13 cellular contexts compared by ENCODE assay signal in the genomic region with DNA sequence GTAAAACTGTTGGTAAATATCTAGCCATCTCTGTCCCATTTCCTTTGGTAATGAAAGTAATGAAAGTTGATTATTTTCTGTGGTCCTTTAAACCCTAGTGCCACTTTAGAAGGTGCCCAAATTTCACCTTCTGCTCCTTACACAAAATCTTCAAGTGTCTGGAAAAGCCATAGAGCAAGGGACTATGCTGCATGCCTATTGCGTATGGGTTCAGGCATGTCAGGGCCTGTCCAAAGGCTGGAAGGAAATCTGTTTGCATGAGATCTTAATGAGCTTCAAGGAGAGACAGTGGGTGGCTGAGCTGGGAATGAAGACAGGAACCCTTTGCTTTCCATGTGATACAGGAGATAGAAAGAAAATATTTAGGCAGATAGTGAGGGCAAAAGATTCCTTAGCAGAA.
DNase-seq lines count a peak whose midpoint lies in the region; ATAC-seq and TF ChIP-seq lines count a peak whose summit lies in the region.
"Had no signal": no experiment of that assay in that cellular context is flagged by ENCODE, and none has a peak within 500 bp of the region (broad histone marks: within the 10 kb centered on the region; RNA-seq: fewer than 3 reads in every experiment).

No MANE protein-coding gene starts in this region.

- no peaks in the 10 kb centered on the region for H3K36me3 ChIP-seq in CD4-positive, alpha-beta memory T cell (ENCODE audit: insufficient read depth, low read length)
- H3K36me3 ChIP-seq in hepatocyte (replicated peaks; ENCODE audit: insufficient read depth, low read depth) (no peaks in the 10 kb centered on the region), gastrocnemius medialis (no peaks in the 10 kb centered on the region), H7 (replicated peaks; ENCODE audit: control insufficient read depth, insufficient read depth, low read length) (no peaks in the 10 kb centered on the region), neural progenitor cell (no peaks in the 10 kb centered on the region)
- H3K36me3 ChIP-seq: brain microvascular endothelial cell, esophagus squamous epithelium had no signal

- peak overlapping the region in 3 of 8 donors; percentile 34 to 52 (median 40) for H3K4me3 Mint-ChIP-seq in CD4-positive, alpha-beta memory T cell
- H3K4me3 Mint-ChIP-seq in activated naive CD8-positive, alpha-beta T cell treated with anti-CD3 and anti-CD28 coated beads, Interleukin-2, amount 50 U/mL, for 24 hours: no peak overlapping the region
- no peak overlapping the region for H3K4me3 Mint-ChIP-seq in neural progenitor cell
- H3K4me3 Mint-ChIP-seq: immature natural killer cell had no signal

- H3K9me3 ChIP-seq in CD4-positive, alpha-beta memory T cell (ENCODE audit: control insufficient read depth in 1 of 2, low read length in 2 of 2): no peaks in the 10 kb centered on the region
- H3K9me3 ChIP-seq in hepatocyte (ENCODE audit: low read depth) (no peaks in the 10 kb centered on the region), gastrocnemius medialis (no peaks in the 10 kb centered on the region), neural progenitor cell (ENCODE audit: low read depth) (no peaks in the 10 kb centered on the region)
- H3K9me3 ChIP-seq: esophagus squamous epithelium had no signal

- peaks cover 89% of the 10 kb centered on the region for H3K4me1 ChIP-seq in CD4-positive, alpha-beta memory T cell (ENCODE audit: insufficient read depth, low read length)
- H3K4me1 ChIP-seq in hepatocyte (ENCODE audit: insufficient read depth): peaks cover 8% of the 10 kb centered on the region
- H3K4me1 ChIP-seq in gastrocnemius medialis: no peaks in the 10 kb centered on the region
- peaks cover 6% of the 10 kb centered on the region for H3K4me1 ChIP-seq in neural progenitor cell

- in situ Hi-C loops in gastrocnemius medialis (cut with MboI; ENCODE audit: low sequenced_read_pairs in 4 of 4): no loop called here

- intact Hi-C loops in CD4-positive, alpha-beta memory T cell (cut with micrococcal nuclease): no loop called here
- intact Hi-C loops in gastrocnemius medialis (cut with DNase I; ENCODE audit: low total_unique reads): no loop called here

- no peak overlapping the region for H3K27ac ChIP-seq in CD4-positive, alpha-beta memory T cell (ENCODE audit: low read depth, low read length)
- H3K27ac ChIP-seq in hepatocyte (peak overlapping the region; percentile 85), gastrocnemius medialis (no peak overlapping the region), neural progenitor cell (no peak overlapping the region)
- H3K27ac ChIP-seq: brain microvascular endothelial cell, esophagus squamous epithelium had no signal

- H3K4me2 ChIP-seq in hepatocyte (no peak overlapping the region), neural progenitor cell (no peak overlapping the region)

- no peak for TF ChIP-seq CTCF in hepatocyte (IDR thresholded peaks at IDR 0.05; ENCODE audit: poor library complexity)
- TF ChIP-seq CTCF in gastrocnemius medialis (IDR thresholded peaks at IDR 0.05 in 4 of 5, conservative IDR thresholded peaks at IDR 0.05 in 1 of 5): no peak
- TF ChIP-seq CTCF in neural progenitor cell (IDR thresholded peaks at IDR 0.05): no peak

- H2AFZ ChIP-seq in hepatocyte (no peak overlapping the region), neural progenitor cell (replicated peaks) (no peak overlapping the region)

- no peaks in the 10 kb centered on the region for H3K9me3 Mint-ChIP-seq in CD4-positive, alpha-beta memory T cell
- peaks cover 10% of the 10 kb centered on the region for H3K9me3 Mint-ChIP-seq in activated naive CD8-positive, alpha-beta T cell treated with anti-CD3 and anti-CD28 coated beads, Interleukin-2, amount 50 U/mL, for 24 hours
- H3K9me3 Mint-ChIP-seq in neural progenitor cell: no peaks in the 10 kb centered on the region

- peak overlapping the region in 5 of 7 donors; percentile 50 to 89 (median 83) for H3K27ac Mint-ChIP-seq in CD4-positive, alpha-beta memory T cell
- H3K27ac Mint-ChIP-seq in activated naive CD8-positive, alpha-beta T cell treated with anti-CD3 and anti-CD28 coated beads, Interleukin-2, amount 50 U/mL, for 24 hours: peak overlapping the region; percentile 7
- H3K27ac Mint-ChIP-seq in neural progenitor cell: no peak overlapping the region

- no peak for DNase-seq in CD4-positive, alpha-beta memory T cell
- no peak for DNase-seq in HEK293T (ENCODE audit: extremely low spot score)
- no peak for DNase-seq in activated naive CD8-positive, alpha-beta T cell treated with anti-CD3 and anti-CD28 coated beads, Interleukin-2, amount 50 U/mL, for 24 hours
- no peak for DNase-seq in hepatocyte (ENCODE audit: low spot score)
- no peak for DNase-seq in gastrocnemius medialis
- DNase-seq in H7: no peak
- DNase-seq in cerebellar cortex (ENCODE audit: low spot score): no peak
- no peak for DNase-seq in neural progenitor cell (ENCODE audit: low spot score)
- DNase-seq: brain microvascular endothelial cell, esophagus squamous epithelium, immature natural killer cell, retina had no signal

- peaks cover 54 to 97% (median 84%) of the 10 kb centered on the region in 4 donors for H3K4me1 Mint-ChIP-seq in CD4-positive, alpha-beta memory T cell
- peaks cover 85% of the 10 kb centered on the region for H3K4me1 Mint-ChIP-seq in activated naive CD8-positive, alpha-beta T cell treated with anti-CD3 and anti-CD28 coated beads, Interleukin-2, amount 50 U/mL, for 24 hours
- peaks cover 12% of the 10 kb centered on the region for H3K4me1 Mint-ChIP-seq in neural progenitor cell

- H4K20me1 ChIP-seq in hepatocyte (ENCODE audit: insufficient read depth, poor library complexity, severe bottlenecking) (no peaks in the 10 kb centered on the region), neural progenitor cell (ENCODE audit: low read depth) (no peaks in the 10 kb centered on the region)

- no peaks in the 10 kb centered on the region for H3F3A ChIP-seq in neural progenitor cell (ENCODE audit: low read depth)

- no peaks in the 10 kb centered on the region for H3K9me2 ChIP-seq in hepatocyte (replicated peaks; ENCODE audit: insufficient read depth)

- H3K79me2 ChIP-seq in hepatocyte: no peaks in the 10 kb centered on the region
- no peaks in the 10 kb centered on the region for H3K79me2 ChIP-seq in neural progenitor cell (ENCODE audit: low read depth)

- no peak overlapping the region for H3K4me3 ChIP-seq in CD4-positive, alpha-beta memory T cell (ENCODE audit: low read length in 2 of 2)
- H3K4me3 ChIP-seq in hepatocyte: no peak overlapping the region
- no peak overlapping the region for H3K4me3 ChIP-seq in gastrocnemius medialis
- no peak overlapping the region for H3K4me3 ChIP-seq in H7 (ENCODE audit: insufficient read depth, low read depth, low read length)
- no peak overlapping the region for H3K4me3 ChIP-seq in neural progenitor cell
- H3K4me3 ChIP-seq: esophagus squamous epithelium had no signal

- no peak overlapping the region for H3K9ac ChIP-seq in neural progenitor cell

- no peak for ATAC-seq in activated naive CD8-positive, alpha-beta T cell treated with anti-CD3 and anti-CD28 coated beads, Interleukin-2, amount 50 U/mL, for 24 hours
- no peak for ATAC-seq in gastrocnemius medialis
- ATAC-seq: Right ventricle myocardium inferior had no signal

- H3K36me3 Mint-ChIP-seq in CD4-positive, alpha-beta memory T cell: no peaks in the 10 kb centered on the region
- peaks cover 3% of the 10 kb centered on the region for H3K36me3 Mint-ChIP-seq in activated naive CD8-positive, alpha-beta T cell treated with anti-CD3 and anti-CD28 coated beads, Interleukin-2, amount 50 U/mL, for 24 hours (ENCODE audit: low read depth)
- H3K36me3 Mint-ChIP-seq in neural progenitor cell: no peaks in the 10 kb centered on the region
- H3K36me3 Mint-ChIP-seq: immature natural killer cell had no signal

- H3K27me3 Mint-ChIP-seq in CD4-positive, alpha-beta memory T cell: no peaks in the 10 kb centered on the region
- no peaks in the 10 kb centered on the region for H3K27me3 Mint-ChIP-seq in activated naive CD8-positive, alpha-beta T cell treated with anti-CD3 and anti-CD28 coated beads, Interleukin-2, amount 50 U/mL, for 24 hours
- H3K27me3 Mint-ChIP-seq in neural progenitor cell (ENCODE audit: insufficient read depth, low read depth): peaks cover 2% of the 10 kb centered on the region

- CTCF ChIA-PET in CD4-positive, alpha-beta memory T cell (lab: Charles Lee; ENCODE audit: partially characterized antibody): interaction anchor here (1.1 to 2.5 kb wide), 5 partner anchors 14 to 198 kb away, joined by 3 to 12 read pairs (median 3); no protein-coding TSS in a partner anchor
- CTCF ChIA-PET in HEK293T (lab: Yijun Ruan, JAX): interaction anchor here (0.6 to 0.8 kb wide), 2 partner anchors 261 to 1108 kb away, joined by 3 read pairs; no protein-coding TSS in a partner anchor

- no peaks in the 10 kb centered on the region for H3K27me3 ChIP-seq in CD4-positive, alpha-beta memory T cell (ENCODE audit: insufficient read depth, low read length)
- H3K27me3 ChIP-seq in hepatocyte: no peaks in the 10 kb centered on the region
- no peaks in the 10 kb centered on the region for H3K27me3 ChIP-seq in gastrocnemius medialis
- H3K27me3 ChIP-seq in H7 (ENCODE audit: control insufficient read depth, insufficient read depth, low read length): no peaks in the 10 kb centered on the region
- H3K27me3 ChIP-seq in neural progenitor cell: no peaks in the 10 kb centered on the region
- H3K27me3 ChIP-seq: brain microvascular endothelial cell, esophagus squamous epithelium had no signal

- POLR2A ChIA-PET in CD4-positive, alpha-beta memory T cell (lab: Charles Lee; ENCODE audit: partially characterized antibody): interaction anchor here (1.0 to 6.1 kb wide), 4 partner anchors 10 to 150 kb away, joined by 3 to 43 read pairs (median 6); partner anchors contain the start of gene FYN
- POLR2A ChIA-PET in HEK293T (lab: Yijun Ruan, JAX): no interaction called here

- TF ChIP-seq POLR2A in gastrocnemius medialis (IDR thresholded peaks at IDR 0.05): no peak

- 74% methylated on average over 1 of the region's 1 CpG for WGBS in hepatocyte (ENCODE audit: low lambda C conversion rate, missing lambda C conversion rate)

TF ChIP-seq in HEK293T, 16 proteins besides CTCF, POLR2A, EP300 and RAD21:
- peak; percentile 55; the same call in 1 of the 2 replicates for TF ChIP-seq L3MBTL2 (conservative IDR thresholded peaks at IDR 0.05)
- no peak for TF ChIP-seq NFRKB (IDR thresholded peaks at IDR 0.05)
- TF ChIP-seq TARDBP (IDR thresholded peaks at IDR 0.05): no peak
